34 cellular contexts compared by ENCODE assay signal in genomic region chr6:82735790-82736189, GRCh38.
"Had no signal": no experiment of that assay in that cellular context is flagged by ENCODE, and none has a peak within 500 bp of the region (broad histone marks: within the 10 kb centered on the region; RNA-seq: fewer than 3 reads in every experiment).

No MANE protein-coding gene starts in this region.

- H3K27ac Mint-ChIP-seq: activated CD4-positive, alpha-beta memory T cell treated with anti-CD3 and anti-CD28 coated beads for 36 hours; activated CD4-positive, alpha-beta T cell treated with anti-CD3 and anti-CD28 coated beads for 36 hours; activated CD4-positive, alpha-beta T cell treated with anti-CD3 and anti-CD28 coated beads, Interleukin-2, amount 10 ng/mL, durations not matched to agents 24 days and 14 days; activated CD8-positive, alpha-beta memory T cell treated with anti-CD3 and anti-CD28 coated beads, Interleukin-2, amount 10 ng/mL, durations not matched to agents 7 days and 5 days; activated CD8-positive, alpha-beta T cell treated with anti-CD3 and anti-CD28 coated beads, Interleukin-2, amount 10 ng/mL, durations not matched to agents 7 days and 5 days; activated naive CD4-positive, alpha-beta T cell treated with anti-CD3 and anti-CD28 coated beads, Interleukin-2, amount 10 ng/mL, durations not matched to agents 7 days and 5 days; activated naive CD4-positive, alpha-beta T cell treated with anti-CD3 and anti-CD28 coated beads, Interleukin-2, amount 50 U/mL, for 72 hours; activated naive CD8-positive, alpha-beta T cell treated with anti-CD3 and anti-CD28 coated beads, Interleukin-2, amount 10 ng/mL, durations not matched to agents 7 days and 5 days; activated T-helper 1 cell treated with anti-CD3 and anti-CD28 coated beads, Interleukin-12 subunit alpha, Interleukin-12 subunit beta, Interleukin-2, Interleukin-4 antibody, amounts not matched to agents 30 ng/mL and 10 ng/mL and 1 ng/mL, durations not matched to agents 14 hours and 24 hours and 36 hours; T-helper 17 cell; T-helper 2 cell treated with Interferon-gamma antibody and Interleukin-4, amounts not matched to agents 5 μg/mL and 100 μg/mL, for 36 hours had no signal

- H3K4me1 ChIP-seq: ascending aorta, breast epithelium, colonic mucosa, esophagus squamous epithelium, gastroesophageal sphincter had no signal

- H3K36me3 ChIP-seq: ascending aorta, breast epithelium, cardiac muscle cell, colonic mucosa, esophagus squamous epithelium, gastroesophageal sphincter had no signal

- H3K36me3 Mint-ChIP-seq: activated CD4-positive, alpha-beta memory T cell treated with anti-CD3 and anti-CD28 coated beads for 36 hours; activated CD8-positive, alpha-beta memory T cell treated with anti-CD3 and anti-CD28 coated beads, Interleukin-2, amount 10 ng/mL, durations not matched to agents 7 days and 5 days; activated naive CD4-positive, alpha-beta T cell treated with anti-CD3 and anti-CD28 coated beads, Interleukin-2, amount 10 ng/mL, durations not matched to agents 7 days and 5 days; activated naive CD4-positive, alpha-beta T cell treated with anti-CD3 and anti-CD28 coated beads, Interleukin-2, amount 50 U/mL, for 72 hours; activated naive CD8-positive, alpha-beta T cell treated with anti-CD3 and anti-CD28 coated beads, Interleukin-2, amount 10 ng/mL, durations not matched to agents 7 days and 5 days; brain had no signal

- DNase-seq: activated CD4-positive, alpha-beta memory T cell treated with anti-CD3 and anti-CD28 coated beads for 36 hours; activated CD4-positive, alpha-beta T cell treated with anti-CD3 and anti-CD28 coated beads for 36 hours; activated CD4-positive, alpha-beta T cell treated with anti-CD3 and anti-CD28 coated beads, Interleukin-2, amount 10 ng/mL, durations not matched to agents 24 days and 14 days; activated CD4-positive, CD25-positive, alpha-beta regulatory T cell; activated CD4-positive, CD25-positive, alpha-beta regulatory T cell treated with anti-CD3 and anti-CD28 coated beads, Interleukin-2, amount 50 U/mL, for 72 hours; activated CD8-positive, alpha-beta memory T cell treated with anti-CD3 and anti-CD28 coated beads, Interleukin-2, amount 10 ng/mL, durations not matched to agents 7 days and 5 days; activated CD8-positive, alpha-beta memory T cell treated with anti-CD3 and anti-CD28 coated beads, Interleukin-2, amount 50 U/mL, for 4 hours; activated CD8-positive, alpha-beta T cell treated with anti-CD3 and anti-CD28 coated beads, Interleukin-2, amount 10 ng/mL, durations not matched to agents 7 days and 5 days; activated gamma-delta T cell; activated naive CD4-positive, alpha-beta T cell; activated naive CD4-positive, alpha-beta T cell treated with anti-CD3 and anti-CD28 coated beads, Interleukin-2, amount 10 ng/mL, durations not matched to agents 7 days and 5 days; activated naive CD8-positive, alpha-beta T cell treated with anti-CD3 and anti-CD28 coated beads, Interleukin-2, amount 10 ng/mL, durations not matched to agents 7 days and 5 days; activated T-cell treated with anti-CD3 and anti-CD28 coated beads, Interleukin-2, amount 50 U/mL, for 1 hour; activated T-cell treated with anti-CD3 and anti-CD28 coated beads, Interleukin-2, amount 50 U/mL, for 48 hours; central memory CD4-positive, alpha-beta T cell; cerebellar nuclear complex; colonic mucosa; effector CD8-positive, alpha-beta T cell; esophagus squamous epithelium; foreskin melanocyte; T-helper 1 cell; T-helper 17 cell; T1000 had no signal

- H3K4me3 Mint-ChIP-seq: activated CD4-positive, alpha-beta memory T cell treated with anti-CD3 and anti-CD28 coated beads for 36 hours; activated CD4-positive, alpha-beta T cell treated with anti-CD3 and anti-CD28 coated beads for 36 hours; activated CD4-positive, alpha-beta T cell treated with anti-CD3 and anti-CD28 coated beads, Interleukin-2, amount 10 ng/mL, durations not matched to agents 24 days and 14 days; activated CD8-positive, alpha-beta memory T cell treated with anti-CD3 and anti-CD28 coated beads, Interleukin-2, amount 10 ng/mL, durations not matched to agents 7 days and 5 days; activated CD8-positive, alpha-beta T cell treated with anti-CD3 and anti-CD28 coated beads, Interleukin-2, amount 10 ng/mL, durations not matched to agents 7 days and 5 days; activated naive CD4-positive, alpha-beta T cell treated with anti-CD3 and anti-CD28 coated beads, Interleukin-2, amount 10 ng/mL, durations not matched to agents 7 days and 5 days; activated naive CD8-positive, alpha-beta T cell treated with anti-CD3 and anti-CD28 coated beads, Interleukin-2, amount 10 ng/mL, durations not matched to agents 7 days and 5 days; activated T-helper 1 cell treated with anti-CD3 and anti-CD28 coated beads, Interleukin-12 subunit alpha, Interleukin-12 subunit beta, Interleukin-2, Interleukin-4 antibody, amounts not matched to agents 30 ng/mL and 10 ng/mL and 1 ng/mL, durations not matched to agents 14 hours and 24 hours and 36 hours; brain; T-helper 17 cell; T-helper 2 cell treated with Interferon-gamma antibody and Interleukin-4, amounts not matched to agents 5 μg/mL and 100 μg/mL, for 36 hours had no signal

- H3K27me3 Mint-ChIP-seq: activated naive CD4-positive, alpha-beta T cell treated with anti-CD3 and anti-CD28 coated beads, Interleukin-2, amount 10 ng/mL, durations not matched to agents 7 days and 5 days had no signal

- H3K4me1 Mint-ChIP-seq: activated CD4-positive, alpha-beta T cell treated with anti-CD3 and anti-CD28 coated beads for 36 hours; activated CD4-positive, alpha-beta T cell treated with anti-CD3 and anti-CD28 coated beads, Interleukin-2, amount 10 ng/mL, durations not matched to agents 24 days and 14 days; activated CD8-positive, alpha-beta memory T cell treated with anti-CD3 and anti-CD28 coated beads, Interleukin-2, amount 10 ng/mL, durations not matched to agents 7 days and 5 days; activated naive CD4-positive, alpha-beta T cell treated with anti-CD3 and anti-CD28 coated beads, Interleukin-2, amount 10 ng/mL, durations not matched to agents 7 days and 5 days; activated naive CD8-positive, alpha-beta T cell treated with anti-CD3 and anti-CD28 coated beads, Interleukin-2, amount 10 ng/mL, durations not matched to agents 7 days and 5 days; T-helper 17 cell had no signal

- H3K27me3 ChIP-seq: ascending aorta, breast epithelium, cardiac muscle cell, colonic mucosa, esophagus squamous epithelium, gastroesophageal sphincter had no signal

- H3K9me3 ChIP-seq: ascending aorta, breast epithelium, colonic mucosa, esophagus squamous epithelium, gastroesophageal sphincter had no signal

- H3K4me3 ChIP-seq: ascending aorta, breast epithelium, cardiac muscle cell, colonic mucosa, esophagus squamous epithelium, gastroesophageal sphincter had no signal

- H3K9me3 Mint-ChIP-seq: activated CD4-positive, alpha-beta memory T cell treated with anti-CD3 and anti-CD28 coated beads for 36 hours; activated CD4-positive, alpha-beta T cell treated with anti-CD3 and anti-CD28 coated beads, Interleukin-2, amount 10 ng/mL, durations not matched to agents 24 days and 14 days; activated naive CD4-positive, alpha-beta T cell treated with anti-CD3 and anti-CD28 coated beads, Interleukin-2, amount 10 ng/mL, durations not matched to agents 7 days and 5 days; activated naive CD4-positive, alpha-beta T cell treated with anti-CD3 and anti-CD28 coated beads, Interleukin-2, amount 50 U/mL, for 72 hours; activated naive CD8-positive, alpha-beta T cell treated with anti-CD3 and anti-CD28 coated beads, Interleukin-2, amount 10 ng/mL, durations not matched to agents 7 days and 5 days; activated T-helper 1 cell treated with anti-CD3 and anti-CD28 coated beads, Interleukin-12 subunit alpha, Interleukin-12 subunit beta, Interleukin-2, Interleukin-4 antibody, amounts not matched to agents 30 ng/mL and 10 ng/mL and 1 ng/mL, durations not matched to agents 14 hours and 24 hours and 36 hours; brain; T-helper 2 cell treated with Interferon-gamma antibody and Interleukin-4, amounts not matched to agents 5 μg/mL and 100 μg/mL, for 36 hours had no signal

- H3K27ac ChIP-seq: ascending aorta, breast epithelium, cardiac muscle cell, colonic mucosa, epithelial cell of prostate, esophagus squamous epithelium, gastroesophageal sphincter had no signal

- FAIRE-seq: endometrium, endothelial cell of umbilical vein had no signal
